Comparison of ENCODE assay signal across 26 cellular contexts in genomic region chr7:136036336-136036735, GRCh38. TPM values are rescaled to one million over a fixed set of nuclear protein-coding genes. Genes with fewer than 3 reads are reported as not detected.
DNase-seq lines count a peak whose midpoint lies in the region; ATAC-seq, FAIRE-seq and TF ChIP-seq lines count a peak whose summit lies in the region.
"Had no signal": no experiment of that assay in that cellular context is flagged by ENCODE, and none has a peak within 500 bp of the region (broad histone marks: within the 10 kb centered on the region; RNA-seq: fewer than 3 reads in every experiment).

No MANE protein-coding gene starts in this region.

- H3K4me3 Mint-ChIP-seq in endothelial cell (ENCODE audit: unreplicated experiment) = no peak overlapping the region
- H3K4me3 Mint-ChIP-seq: activated CD4-positive, alpha-beta T cell treated with anti-CD3 and anti-CD28 coated beads, Interleukin-2, amount 10 ng/mL, durations not matched to agents 7 days and 5 days; activated naive CD4-positive, alpha-beta T cell treated with anti-CD3 and anti-CD28 coated beads for 36 hours; type B pancreatic cell had no signal

- no peak overlapping the region for H3K4me2 ChIP-seq in trophoblast cell (ENCODE audit: low read length)

- peaks cover 0 to 27% (median 8%) of the 10 kb centered on the region in 12 donors for H3K4me1 ChIP-seq in heart left ventricle
- H3K4me1 ChIP-seq in trophoblast cell (ENCODE audit: control insufficient read depth in 1 of 2, insufficient read depth in 2 of 2, low read length in 2 of 2) = peaks cover 5% of the 10 kb centered on the region in 2 experiments
- H3K4me1 ChIP-seq in urinary bladder (ENCODE audit: insufficient read depth) = no peaks in the 10 kb centered on the region
- H3K4me1 ChIP-seq: lower lobe of right lung had no signal

- H3K4me3 ChIP-seq in heart left ventricle (no peak overlapping the region), trophoblast cell (ENCODE audit: low read depth, low read length) (no peak overlapping the region), urinary bladder (ENCODE audit: low read depth, low read length) (no peak overlapping the region), coronary artery (no peak overlapping the region)
- H3K4me3 ChIP-seq: gastroesophageal sphincter, lower lobe of right lung had no signal

- ATAC-seq in heart left ventricle (no peak), GM21526 (IDR thresholded peaks at IDR 0.05; ENCODE audit: low FRiP score, unreplicated experiment) (no peak)
- ATAC-seq: esophagus mucosa, gastroesophageal sphincter, lower lobe of right lung, SK-N-SH treated with all-trans-retinoic acid at 6 μM for 48 hours had no signal

- no peaks in the 10 kb centered on the region for H3K27me3 Mint-ChIP-seq in endothelial cell (ENCODE audit: unreplicated experiment)
- H3K27me3 Mint-ChIP-seq: activated CD4-positive, alpha-beta T cell treated with anti-CD3 and anti-CD28 coated beads, Interleukin-2, amount 10 ng/mL, durations not matched to agents 7 days and 5 days had no signal

- H3K79me1 ChIP-seq in trophoblast cell (ENCODE audit: low read length) = no peaks in the 10 kb centered on the region

- peak; percentile 78 for FAIRE-seq in endometrium (lab: Jason Lieb, UNC)
- FAIRE-seq: colon, islet of Langerhans had no signal

- H2AK5ac ChIP-seq in trophoblast cell (ENCODE audit: low read length) = no peak overlapping the region

- TF ChIP-seq CTCF in heart left ventricle (IDR thresholded peaks at IDR 0.05) = no peak
- no peak for TF ChIP-seq CTCF in endothelial cell (IDR thresholded peaks at IDR 0.05; ENCODE audit: unreplicated experiment)
- TF ChIP-seq CTCF in coronary artery (IDR thresholded peaks at IDR 0.05) = no peak

- no peak overlapping the region for H3K9ac ChIP-seq in trophoblast cell (ENCODE audit: low read length)

- no peak overlapping the region for H3K14ac ChIP-seq in trophoblast cell (ENCODE audit: low read length)

- intact Hi-C loops in heart left ventricle (cut with DNase I) (loop anchor here in 1 of 10 donors (10.0 kb wide), 1 partner anchor 148 kb away; no protein-coding TSS in a partner anchor), cardiac septum (cut with DNase I) (loop anchor here (10.0 kb wide), 1 partner anchor 308 kb away; no protein-coding TSS in a partner anchor)

- H3K27me3 ChIP-seq in heart left ventricle (no peaks in the 10 kb centered on the region), trophoblast cell (ENCODE audit: insufficient read depth, low read length) (no peaks in the 10 kb centered on the region)
- H3K27me3 ChIP-seq: BE2C, gastroesophageal sphincter had no signal

- no peak overlapping the region for H3K23ac ChIP-seq in trophoblast cell (ENCODE audit: low read length)

- H3K27ac ChIP-seq in heart left ventricle (peak overlapping the region; percentile 28 to 86 (median 78)), trophoblast cell (ENCODE audit: low read depth, low read length) (no peak overlapping the region), urinary bladder (ENCODE audit: low read depth) (peak overlapping the region; percentile 2), coronary artery (no peak overlapping the region)
- H3K27ac ChIP-seq: gastroesophageal sphincter, HL-60, lower lobe of right lung had no signal

- DNase-seq in heart left ventricle (no peak), cardiac septum (ENCODE audit: low spot score) (no peak), trophoblast cell (peak; percentile 44 to 74), endothelial cell (ENCODE audit: low spot score) (no peak), coronary artery (ENCODE audit: low spot score) (no peak)
- DNase-seq: activated CD4-positive, alpha-beta T cell treated with anti-CD3 and anti-CD28 coated beads, Interleukin-2, amount 10 ng/mL, durations not matched to agents 7 days and 5 days; activated naive CD4-positive, alpha-beta T cell treated with anti-CD3 and anti-CD28 coated beads for 36 hours; effector memory CD4-positive, alpha-beta T cell; Karpas-422; lower lobe of right lung; NCI-H187; NCI-H2227 treated with DMSO at 0.1 percent for 48 hours; NCI-H82; stimulated activated CD4-positive, alpha-beta T cell treated with anti-CD3 and anti-CD28 coated beads, Interleukin-15, amount 100 ng/mL, for 24 hours; T-helper 2 cell had no signal

- H4K12ac ChIP-seq in trophoblast cell (ENCODE audit: low read depth, low read length) = no peak overlapping the region

- no peaks in the 10 kb centered on the region for H3K79me2 ChIP-seq in trophoblast cell (ENCODE audit: control insufficient read depth, insufficient read depth, low read length, poor library complexity)

- no peak overlapping the region for H4K91ac ChIP-seq in trophoblast cell (ENCODE audit: low read depth, low read length)

- WGBS in heart left ventricle, 4 donors = 48 to 55% (median 52%) methylated on average over 3 of the region's 3 CpGs
- WGBS in trophoblast cell (ENCODE audit: extremely low coverage, insufficient coverage, insufficient read length) = no CpG with 5 or more reads among the region's 3 CpGs
- WGBS in urinary bladder = 16% methylated on average over 3 of the region's 3 CpGs

- no peaks in the 10 kb centered on the region for H3K4me1 Mint-ChIP-seq in endothelial cell (ENCODE audit: unreplicated experiment)

- TF ChIP-seq POLR2A in heart left ventricle (IDR thresholded peaks at IDR 0.05) = no peak

- H2AFZ ChIP-seq in trophoblast cell (ENCODE audit: insufficient read depth, low read length, poor library complexity) = no peak overlapping the region

- H3K27ac Mint-ChIP-seq in endothelial cell (ENCODE audit: unreplicated experiment) = no peak overlapping the region
- H3K27ac Mint-ChIP-seq: activated CD4-positive, alpha-beta T cell treated with anti-CD3 and anti-CD28 coated beads, Interleukin-2, amount 10 ng/mL, durations not matched to agents 7 days and 5 days; activated naive CD4-positive, alpha-beta T cell treated with anti-CD3 and anti-CD28 coated beads for 36 hours; type B pancreatic cell had no signal

- H3K9me3 Mint-ChIP-seq in endothelial cell (ENCODE audit: unreplicated experiment) = no peaks in the 10 kb centered on the region
- H3K9me3 Mint-ChIP-seq: activated naive CD4-positive, alpha-beta T cell treated with anti-CD3 and anti-CD28 coated beads for 36 hours had no signal

- H3K9me3 ChIP-seq in heart left ventricle (no peaks in the 10 kb centered on the region), trophoblast cell (ENCODE audit: insufficient read depth, low read depth, low read length) (no peaks in the 10 kb centered on the region)
- H3K9me3 ChIP-seq: BE2C, gastroesophageal sphincter, lower lobe of right lung had no signal

- no peak overlapping the region for H2BK12ac ChIP-seq in trophoblast cell (ENCODE audit: low read length)

- H3K36me3 ChIP-seq in heart left ventricle = no peaks in the 10 kb centered on the region
- no peaks in the 10 kb centered on the region for H3K36me3 ChIP-seq in trophoblast cell (ENCODE audit: control insufficient read depth in 1 of 2, insufficient read depth in 2 of 2, low read length in 2 of 2)
- no peaks in the 10 kb centered on the region for H3K36me3 ChIP-seq in urinary bladder (ENCODE audit: insufficient read depth)
- H3K36me3 ChIP-seq: BE2C, gastroesophageal sphincter, lower lobe of right lung had no signal

- H3K36me3 Mint-ChIP-seq in endothelial cell (ENCODE audit: low read depth, unreplicated experiment) = no peaks in the 10 kb centered on the region
- H3K36me3 Mint-ChIP-seq: type B pancreatic cell had no signal

- H2BK5ac ChIP-seq in trophoblast cell (ENCODE audit: low read depth, low read length, poor library complexity) = no peak overlapping the region

- H2BK120ac ChIP-seq in trophoblast cell (ENCODE audit: insufficient read depth, low read length, poor library complexity) = no peak overlapping the region

- no peak overlapping the region for H3K4ac ChIP-seq in trophoblast cell (ENCODE audit: low read depth, low read length)

- H4K8ac ChIP-seq in trophoblast cell (ENCODE audit: low read depth, low read length) = no peak overlapping the region

- no peak overlapping the region for H3K18ac ChIP-seq in trophoblast cell (ENCODE audit: low read length)

RNA-seq across cellular contexts. Expression of gene MTPN, which starts 59.2 kb away (rescaled TPM):
- total RNA-seq in heart left ventricle = 100 to 1,000 TPM in 2 of 9 donors, 10 to 100 TPM in 7; 58.7 to 130 (median 90.4) TPM
- 100 to 1,000 TPM in 1 of 2 donors, 10 to 100 TPM in 1; 22.1 to 115 TPM for polyA plus RNA-seq in heart left ventricle
- total RNA-seq in cardiac septum = 121 TPM
- polyA plus RNA-seq in trophoblast cell (2013) = 164 and 166 TPM in 2 replicates
- 148 TPM for total RNA-seq in urinary bladder
- polyA plus RNA-seq in urinary bladder = 118 TPM
- 183 TPM for total RNA-seq in endothelial cell (ENCODE audit: unreplicated experiment)

Comparison
In these comparisons a context has a peak if more than half of its experiments do, and no peak if none do; other contexts are left out.
1. DNase-seq: peak in trophoblast cell (2 of 2); none in heart left ventricle (0 of 5), cardiac septum (single experiment), endothelial cell (single experiment) and coronary artery (single experiment).
2. H3K27ac ChIP-seq: peak in heart left ventricle (12 of 12) and urinary bladder (single experiment); none in trophoblast cell (single experiment) and coronary artery (0 of 2).